Comparison of ENCODE assay signal across 15 cellular contexts in the genomic region with DNA sequence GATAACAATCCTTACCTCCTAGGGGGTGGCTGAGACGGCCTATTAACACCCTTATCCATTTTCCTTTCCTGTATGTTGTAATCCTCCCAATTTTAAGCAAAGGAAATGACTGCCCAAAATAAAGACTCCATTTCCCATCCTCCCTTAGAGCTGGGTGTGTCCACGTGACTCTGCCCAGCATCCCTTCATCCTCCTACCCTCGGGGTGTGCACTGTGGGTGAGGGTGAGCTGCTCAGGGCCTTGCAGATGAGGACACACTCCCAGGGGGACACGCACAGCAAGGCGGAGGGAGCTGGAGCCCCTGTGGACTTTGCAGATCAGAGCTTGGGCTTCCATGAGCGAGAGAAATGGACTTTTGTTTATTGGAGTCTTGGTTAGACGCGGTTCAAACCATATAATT.
"Had no signal": no experiment of that assay in that cellular context is flagged by ENCODE, and none has a peak within 500 bp of the region (broad histone marks: within the 10 kb centered on the region; RNA-seq: fewer than 3 reads in every experiment).

No MANE protein-coding gene starts in this region.

- H3K27ac ChIP-seq: ascending aorta, gastrocnemius medialis, prostate gland, right atrium auricular region, WERI-Rb-1 had no signal

- H3K4me3 ChIP-seq: ascending aorta, gastrocnemius medialis, prostate gland, right atrium auricular region had no signal

- DNase-seq: activated CD4-positive, alpha-beta memory T cell treated with anti-CD3 and anti-CD28 coated beads for 36 hours; activated CD8-positive, alpha-beta memory T cell treated with anti-CD3 and anti-CD28 coated beads, Interleukin-2, amount 10 ng/mL, durations not matched to agents 7 days and 5 days; activated naive CD4-positive, alpha-beta T cell treated with Interleukin-2 at 50 U/mL for 16 hours; cerebellar nuclear complex; effector CD4-positive, alpha-beta T cell; gastrocnemius medialis; small intestine; stimulated activated CD4-positive, alpha-beta T cell treated with anti-CD3 and anti-CD28 coated beads, Interleukin-4, amount 100 ng/mL, for 1 hour; stimulated activated naive CD8-positive, alpha-beta T cell treated with anti-CD3 and anti-CD28 coated beads, Interleukin-15, amount 100 ng/mL, for 72 hours; trophoblast cell; WERI-Rb-1 had no signal

- H3K27me3 ChIP-seq: ascending aorta, right atrium auricular region had no signal

- H3K9me3 ChIP-seq: ascending aorta, gastrocnemius medialis, prostate gland, right atrium auricular region had no signal

- ATAC-seq: activated CD8-positive, alpha-beta memory T cell treated with anti-CD3 and anti-CD28 coated beads, Interleukin-2, amount 10 ng/mL, durations not matched to agents 7 days and 5 days; gastrocnemius medialis; left lobe of liver; stimulated activated naive CD8-positive, alpha-beta T cell treated with anti-CD3 and anti-CD28 coated beads, Interleukin-15, amount 100 ng/mL, for 72 hours had no signal

- H3K4me1 ChIP-seq: ascending aorta, gastrocnemius medialis, prostate gland, right atrium auricular region had no signal

- H3K36me3 ChIP-seq: ascending aorta, gastrocnemius medialis, prostate gland, right atrium auricular region, WERI-Rb-1 had no signal
